In the genomic region with DNA sequence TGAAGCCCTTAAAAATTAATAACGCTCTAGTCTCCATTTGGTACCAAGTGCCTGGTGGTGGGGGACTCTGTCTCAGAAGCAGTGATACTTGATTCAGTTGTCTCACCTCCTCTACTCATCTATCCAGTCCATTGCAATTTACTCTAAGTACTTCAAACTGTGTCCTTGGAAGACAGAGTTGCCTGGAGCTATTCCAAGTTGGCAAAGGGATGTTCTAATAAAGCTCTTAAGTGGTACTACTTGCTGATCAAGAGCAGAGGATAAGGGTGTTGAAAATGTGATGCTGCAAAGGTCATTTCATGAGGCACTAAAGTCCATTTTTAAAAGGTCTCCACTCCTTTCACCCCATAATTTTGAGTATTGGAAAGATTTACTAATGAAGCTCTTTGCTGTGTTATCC, we compare ENCODE assay signal across 19 cellular contexts.
A peak's percentile ranks its signal among the peaks of the same experiment; 100 is the strongest.
DNase-seq lines count a peak whose midpoint lies in the region; ATAC-seq and TF ChIP-seq lines count a peak whose summit lies in the region.
"Had no signal": no experiment of that assay in that cellular context is flagged by ENCODE, and none has a peak within 500 bp of the region (broad histone marks: within the 10 kb centered on the region; RNA-seq: fewer than 3 reads in every experiment).

No MANE protein-coding gene starts in this region.

- no peaks in the 10 kb centered on the region for H3K36me3 Mint-ChIP-seq in CD8-positive, alpha-beta memory T cell
- H3K36me3 Mint-ChIP-seq: activated naive CD4-positive, alpha-beta T cell treated with anti-CD3 and anti-CD28 coated beads, Interleukin-2, amount 50 U/mL, for 24 hours; CD14-positive monocyte had no signal

- H3K18ac ChIP-seq in mesenchymal stem cell (ENCODE audit: low read depth in 1 of 2, low read length in 2 of 2): no peak overlapping the region

- no peaks in the 10 kb centered on the region for H3K9me3 Mint-ChIP-seq in CD8-positive, alpha-beta memory T cell
- H3K9me3 Mint-ChIP-seq: activated naive CD4-positive, alpha-beta T cell treated with anti-CD3 and anti-CD28 coated beads, Interleukin-2, amount 50 U/mL, for 24 hours; CD14-positive monocyte had no signal

- H2BK5ac ChIP-seq in mesenchymal stem cell (ENCODE audit: low read depth, low read length, poor library complexity, severe bottlenecking): no peak overlapping the region

- H3K27ac ChIP-seq in right atrium auricular region (no peak overlapping the region), tibial nerve (peak overlapping the region in 3 of 4 donors; percentile 13 to 79 (median 77)), mesenchymal stem cell (ENCODE audit: low read length, poor library complexity, severe bottlenecking) (no peak overlapping the region)
- no peak overlapping the region for H3K27ac ChIP-seq in CD8-positive, alpha-beta memory T cell (ENCODE audit: low read depth, low read length)
- H3K27ac ChIP-seq: coronary artery had no signal

- H3K27me3 ChIP-seq in right atrium auricular region: no peaks in the 10 kb centered on the region
- no peaks in the 10 kb centered on the region for H3K27me3 ChIP-seq in tibial nerve
- no peaks in the 10 kb centered on the region for H3K27me3 ChIP-seq in mesenchymal stem cell (ENCODE audit: control insufficient read depth in 1 of 2, insufficient read depth in 1 of 2, low read length in 2 of 2)
- no peaks in the 10 kb centered on the region for H3K27me3 ChIP-seq in CD8-positive, alpha-beta memory T cell (ENCODE audit: insufficient read depth, low read length, poor library complexity, severe bottlenecking)

- H3K27me3 Mint-ChIP-seq in CD8-positive, alpha-beta memory T cell: peaks cover 0 to 3% of the 10 kb centered on the region in 2 donors
- H3K27me3 Mint-ChIP-seq: activated naive CD4-positive, alpha-beta T cell treated with anti-CD3 and anti-CD28 coated beads, Interleukin-2, amount 50 U/mL, for 24 hours had no signal

- intact Hi-C loops in Right ventricle myocardium superior (cut with DNase I): no loop called here
- intact Hi-C loops in left ventricle myocardium superior (cut with micrococcal nuclease): no loop called here
- intact Hi-C loops in lower leg skin (cut with DNase I; ENCODE audit: low total_unique reads): no loop called here

- DNase-seq in Right ventricle myocardium superior (no peak), right atrium auricular region (ENCODE audit: low spot score) (no peak), NCI-H524 treated with DMSO at 0.1 percent for 48 hours (lab: John Stamatoyannopoulos, UW) (peak; percentile 82), left ventricle myocardium superior (no peak), tibial nerve (ENCODE audit: low spot score in 2 of 2) (no peak), lower leg skin (ENCODE audit: low spot score in 2 of 2) (no peak), mesenchymal stem cell (no peak)
- DNase-seq in CD8-positive, alpha-beta memory T cell: no peak
- DNase-seq: activated CD4-positive, CD25-positive, alpha-beta regulatory T cell; activated T-cell treated with anti-CD3 and anti-CD28 coated beads, Interleukin-2, amount 50 U/mL, for 48 hours; hippocampal formation; NCI-H187; stimulated activated CD4-positive, alpha-beta T cell treated with anti-CD3 and anti-CD28 coated beads, Interleukin-12 subunit alpha, Interleukin-12 subunit beta, amount 100 ng/mL, for 4 hours; T-helper 9 cell had no signal

- H2BK12ac ChIP-seq in mesenchymal stem cell (ENCODE audit: low read length in 2 of 2): no peak overlapping the region

- H4K91ac ChIP-seq in mesenchymal stem cell (ENCODE audit: low read length): no peak overlapping the region

- CTCF ChIA-PET in CD8-positive, alpha-beta memory T cell (lab: Charles Lee): interaction anchor here (1.0 kb wide), 1 partner anchor 175 kb away, joined by 3 read pairs; no protein-coding TSS in a partner anchor

- H3K27ac Mint-ChIP-seq in CD8-positive, alpha-beta memory T cell: no peak overlapping the region
- H3K27ac Mint-ChIP-seq: activated naive CD4-positive, alpha-beta T cell treated with anti-CD3 and anti-CD28 coated beads, Interleukin-2, amount 50 U/mL, for 24 hours had no signal

- H3K4me1 ChIP-seq in right atrium auricular region: peaks cover 0 to 28% of the 10 kb centered on the region in 2 donors
- H3K4me1 ChIP-seq in tibial nerve: peaks cover 0 to 83% (median 10%) of the 10 kb centered on the region in 4 donors
- no peaks in the 10 kb centered on the region for H3K4me1 ChIP-seq in mesenchymal stem cell (ENCODE audit: control insufficient read depth, insufficient read depth, low read depth, low read length)
- no peaks in the 10 kb centered on the region for H3K4me1 ChIP-seq in CD8-positive, alpha-beta memory T cell (ENCODE audit: insufficient read depth, low read length)

- H3K4me1 Mint-ChIP-seq in CD8-positive, alpha-beta memory T cell: no peaks in the 10 kb centered on the region
- H3K4me1 Mint-ChIP-seq: activated naive CD4-positive, alpha-beta T cell treated with anti-CD3 and anti-CD28 coated beads, Interleukin-2, amount 50 U/mL, for 24 hours had no signal

- H3K9me3 ChIP-seq in right atrium auricular region: no peaks in the 10 kb centered on the region
- H3K9me3 ChIP-seq in tibial nerve: no peaks in the 10 kb centered on the region
- H3K9me3 ChIP-seq in mesenchymal stem cell (ENCODE audit: control insufficient read depth, low read length): no peaks in the 10 kb centered on the region
- no peaks in the 10 kb centered on the region for H3K9me3 ChIP-seq in CD8-positive, alpha-beta memory T cell (ENCODE audit: low read length)

- H3K9ac ChIP-seq in mesenchymal stem cell (ENCODE audit: low read length): no peak overlapping the region

- H2BK120ac ChIP-seq in mesenchymal stem cell (ENCODE audit: low read depth, low read length): no peak overlapping the region

- POLR2A ChIA-PET in CD8-positive, alpha-beta memory T cell (lab: Charles Lee): no interaction called here

- 59 to 64% methylated on average over 1 of the region's 1 CpG for WGBS in tibial nerve, 2 donors
- WGBS in lower leg skin, 2 donors: 81 to 88% methylated on average over 1 of the region's 1 CpG
- 100% methylated on average over 1 of the region's 1 CpG for WGBS in mesenchymal stem cell

- ATAC-seq in Right ventricle myocardium superior (ENCODE audit: poor library complexity): peak; percentile 84
- peak; percentile 87 for ATAC-seq in left ventricle myocardium superior
- ATAC-seq: HCT116, Panc1 had no signal

- H3K14ac ChIP-seq in mesenchymal stem cell (ENCODE audit: low read length in 2 of 2): no peak overlapping the region

- no peak overlapping the region for H4K8ac ChIP-seq in mesenchymal stem cell (ENCODE audit: low read length)

- H3K36me3 ChIP-seq in right atrium auricular region (no peaks in the 10 kb centered on the region), tibial nerve (no peaks in the 10 kb centered on the region), mesenchymal stem cell (ENCODE audit: control insufficient read depth in 1 of 2, insufficient read depth in 2 of 2, low read depth in 1 of 2, low read length in 2 of 2) (no peaks in the 10 kb centered on the region)
- H3K36me3 ChIP-seq in CD8-positive, alpha-beta memory T cell (ENCODE audit: insufficient read depth, low read length): no peaks in the 10 kb centered on the region

- H3K4me3 Mint-ChIP-seq in CD8-positive, alpha-beta memory T cell: no peak overlapping the region
- H3K4me3 Mint-ChIP-seq: activated naive CD4-positive, alpha-beta T cell treated with anti-CD3 and anti-CD28 coated beads, Interleukin-2, amount 50 U/mL, for 24 hours; CD14-positive monocyte had no signal

- no peak for TF ChIP-seq EP300 in tibial nerve (IDR thresholded peaks at IDR 0.05)

- H2AK5ac ChIP-seq in mesenchymal stem cell (ENCODE audit: low read length, severe bottlenecking): no peak overlapping the region

- no peak overlapping the region for H3K4ac ChIP-seq in mesenchymal stem cell (ENCODE audit: low read depth in 1 of 2, low read length in 2 of 2)

- no peaks in the 10 kb centered on the region for H3K79me1 ChIP-seq in mesenchymal stem cell (replicated peaks; ENCODE audit: low read length, poor library complexity, severe bottlenecking)

- H3K4me2 ChIP-seq in mesenchymal stem cell (ENCODE audit: low read length, poor library complexity, severe bottlenecking): no peak overlapping the region

- no peak for TF ChIP-seq CTCF in right atrium auricular region (IDR thresholded peaks at IDR 0.05)
- TF ChIP-seq CTCF in tibial nerve (IDR thresholded peaks at IDR 0.05): no peak
- TF ChIP-seq CTCF in lower leg skin (IDR thresholded peaks at IDR 0.05): no peak

- no peak for TF ChIP-seq POLR2A in tibial nerve (IDR thresholded peaks at IDR 0.05)
- TF ChIP-seq POLR2A in lower leg skin (IDR thresholded peaks at IDR 0.05): no peak

- no peak overlapping the region for H3K23ac ChIP-seq in mesenchymal stem cell (ENCODE audit: low read length in 2 of 2)

- H3K4me3 ChIP-seq in right atrium auricular region: no peak overlapping the region
- no peak overlapping the region for H3K4me3 ChIP-seq in tibial nerve
- H3K4me3 ChIP-seq in lower leg skin (ENCODE audit: low read depth, poor library complexity, severe bottlenecking): no peak overlapping the region
- no peak overlapping the region for H3K4me3 ChIP-seq in mesenchymal stem cell (ENCODE audit: insufficient read depth in 1 of 2, low read depth in 1 of 2, low read length in 2 of 2)
- no peak overlapping the region for H3K4me3 ChIP-seq in CD8-positive, alpha-beta memory T cell (ENCODE audit: low read length)
- H3K4me3 ChIP-seq: coronary artery had no signal

- no peak overlapping the region for H2AFZ ChIP-seq in mesenchymal stem cell (ENCODE audit: low read depth, low read length)

- no peak overlapping the region for H2BK15ac ChIP-seq in mesenchymal stem cell (ENCODE audit: low read depth, poor library complexity, severe bottlenecking)

Comparison
In these comparisons a context has a peak if more than half of its experiments do, and no peak if none do; other contexts are left out.
1. H3K27ac ChIP-seq: peak in tibial nerve (3 of 4); none in right atrium auricular region (0 of 2), mesenchymal stem cell (single experiment) and CD8-positive, alpha-beta memory T cell (single experiment).